ENCODE assay signal across 11 cellular contexts in genomic region chr2:51795248-51795888, GRCh38.
DNase-seq lines count a peak whose midpoint lies in the region; ATAC-seq and TF ChIP-seq lines count a peak whose summit lies in the region.
"Had no signal": no experiment of that assay in that cellular context is flagged by ENCODE, and none has a peak within 500 bp of the region (broad histone marks: within the 10 kb centered on the region; RNA-seq: fewer than 3 reads in every experiment).

No MANE protein-coding gene starts in this region.

- no peak overlapping the region for H3K27ac Mint-ChIP-seq in GM23338

- no peak overlapping the region for H3K9ac ChIP-seq in NT2/D1 (ENCODE audit: insufficient read length, low read depth)

- H3K4me1 ChIP-seq in GM23338 (ENCODE audit: insufficient read depth): no peaks in the 10 kb centered on the region
- no peaks in the 10 kb centered on the region for H3K4me1 ChIP-seq in NT2/D1 (ENCODE audit: insufficient read depth, insufficient read length)
- no peaks in the 10 kb centered on the region for H3K4me1 ChIP-seq in body of pancreas

- no peaks in the 10 kb centered on the region for H3K9me3 ChIP-seq in NT2/D1 (ENCODE audit: insufficient read depth, low read length)
- H3K9me3 ChIP-seq in body of pancreas: no peaks in the 10 kb centered on the region

- peaks cover 4% of the 10 kb centered on the region; the same call in 2 of the 3 replicates for H3K9me3 Mint-ChIP-seq in GM23338

- no peak overlapping the region for H3K4me3 ChIP-seq in GM23338
- no peak overlapping the region for H3K4me3 ChIP-seq in NT2/D1 (ENCODE audit: insufficient read length, low read depth)
- no peak overlapping the region for H3K4me3 ChIP-seq in fibroblast of mammary gland (ENCODE audit: control insufficient read depth, low read depth, low read length)
- no peak overlapping the region for H3K4me3 ChIP-seq in body of pancreas
- H3K4me3 ChIP-seq in lower leg skin (ENCODE audit: low read depth, poor library complexity, severe bottlenecking): no peak overlapping the region
- H3K4me3 ChIP-seq: skin epidermis had no signal

- TF ChIP-seq CTCF in C4-2B (conservative IDR thresholded peaks at IDR 0.05): peak; percentile 24
- peak; percentile 79 to 86 for TF ChIP-seq CTCF in GM23338 (conservative IDR thresholded peaks at IDR 0.05; ENCODE audit: low read depth in 2 of 2)
- TF ChIP-seq CTCF in fibroblast of mammary gland (conservative IDR thresholded peaks at IDR 0.05; ENCODE audit: control insufficient read depth, insufficient read depth, low read depth, low read length): peak; percentile 9
- TF ChIP-seq CTCF in body of pancreas (IDR thresholded peaks at IDR 0.05): no peak
- no peak for TF ChIP-seq CTCF in lower leg skin (IDR thresholded peaks at IDR 0.05)

- 0 out of 2 replicates have a peak, but pooled peaks cover 11% of the 10 kb centered on the region for H3K9me2 ChIP-seq in GM23338 (ENCODE audit: insufficient read depth)

- intact Hi-C loops in body of pancreas (cut with DNase I): no loop called here
- intact Hi-C loops in lower leg skin (cut with DNase I; ENCODE audit: low total_unique reads): no loop called here

- H3K36me3 ChIP-seq in GM23338 (ENCODE audit: insufficient read depth) (no peaks in the 10 kb centered on the region), NT2/D1 (ENCODE audit: insufficient read depth, insufficient read length, low read length) (no peaks in the 10 kb centered on the region), body of pancreas (replicated peaks in 1 of 2; ENCODE audit: insufficient read depth in 1 of 2, low read depth in 2 of 2) (no peaks in the 10 kb centered on the region)

- ATAC-seq in GM23338 (peak; percentile 94), body of pancreas (no peak), GM21619 (IDR thresholded peaks at IDR 0.05; ENCODE audit: unreplicated experiment) (no peak)

- H3K27me3 ChIP-seq in GM23338 (ENCODE audit: insufficient read depth) (no peaks in the 10 kb centered on the region), NT2/D1 (ENCODE audit: insufficient read depth, insufficient read length) (no peaks in the 10 kb centered on the region), body of pancreas (no peaks in the 10 kb centered on the region)

- H4K20me1 ChIP-seq in GM23338 (replicated peaks; ENCODE audit: insufficient read depth): no peaks in the 10 kb centered on the region

- 60 to 71% methylated on average over 5 to 6 of the region's 6 CpGs for WGBS in body of pancreas, 2 donors
- WGBS in lower leg skin, 2 donors: 72 to 84% methylated on average over 6 of the region's 6 CpGs

- H3K4me2 ChIP-seq in GM23338: no peak overlapping the region

- H3K4me3 Mint-ChIP-seq in GM23338: no peak overlapping the region
- H3K4me3 Mint-ChIP-seq: brain had no signal

- H3F3A ChIP-seq in GM23338 (replicated peaks; ENCODE audit: low read depth): no peaks in the 10 kb centered on the region

- DNase-seq in GM23338 (ENCODE audit: low spot score) (peak; percentile 79), NT2/D1 (ENCODE audit: low read depth, low spot score) (peak; percentile 20), fibroblast of mammary gland (ENCODE audit: low read depth) (no peak), body of pancreas (no peak), lower leg skin (ENCODE audit: low spot score in 2 of 2) (no peak)
- no peak for DNase-seq in activated effector memory CD4-positive, alpha-beta T cell treated with anti-CD3 and anti-CD28 coated beads, Interleukin-2, amount 50 U/mL, for 16 hours
- DNase-seq: substantia nigra had no signal

- H3K27ac ChIP-seq in C4-2B (no peak overlapping the region), GM23338 (ENCODE audit: low read depth) (no peak overlapping the region), body of pancreas (no peak overlapping the region)
- H3K27ac ChIP-seq: skin epidermis had no signal

- H3K79me2 ChIP-seq in GM23338 (replicated peaks; ENCODE audit: insufficient read depth): no peaks in the 10 kb centered on the region

- H3K27me3 Mint-ChIP-seq in GM23338 (ENCODE audit: insufficient read depth, low read depth, poor library complexity): peaks cover 5% of the 10 kb centered on the region
- H3K27me3 Mint-ChIP-seq: brain had no signal

- H2AFZ ChIP-seq in GM23338: peak overlapping the region; percentile 70; the same call in 1 of the 2 replicates

- H3K36me3 Mint-ChIP-seq in GM23338 (ENCODE audit: low read depth): peaks cover 6% of the 10 kb centered on the region; the same call in 2 of the 3 replicates
- H3K36me3 Mint-ChIP-seq: brain had no signal

- TF ChIP-seq POLR2A in body of pancreas (IDR thresholded peaks at IDR 0.05) (no peak), lower leg skin (IDR thresholded peaks at IDR 0.05) (no peak)

- H3K4me1 Mint-ChIP-seq in GM23338: peaks cover 11% of the 10 kb centered on the region; the same call in 2 of the 3 replicates

TF ChIP-seq in GM23338, 12 proteins besides CTCF, POLR2A, EP300 and RAD21:
- no peak for TF ChIP-seq EZH2phosphoT487 (IDR thresholded peaks at IDR 0.05; ENCODE audit: unreplicated experiment)
- TF ChIP-seq CREB1 (CRISPR knock-in tag; IDR thresholded peaks at IDR 0.05; ENCODE audit: low read depth): 0 out of 2 replicates have a peak, but pooled peaks have one; percentile 15

Comparison
In these comparisons a context has a peak if more than half of its experiments do, and no peak if none do; other contexts are left out.
1. CTCF ChIP-seq: peak in C4-2B (single experiment), GM23338 (2 of 2) and fibroblast of mammary gland (single experiment); none in body of pancreas (0 of 7) and lower leg skin (0 of 3).
2. DNase-seq: peak in GM23338 (single experiment) and NT2/D1 (single experiment); none in fibroblast of mammary gland (single experiment), activated effector memory CD4-positive, alpha-beta T cell treated with anti-CD3 and anti-CD28 coated beads, Interleukin-2, amount 50 U/mL, for 16 hours (single experiment), body of pancreas (0 of 4) and lower leg skin (0 of 2).